8 cellular contexts compared by ENCODE assay signal in the genomic region with DNA sequence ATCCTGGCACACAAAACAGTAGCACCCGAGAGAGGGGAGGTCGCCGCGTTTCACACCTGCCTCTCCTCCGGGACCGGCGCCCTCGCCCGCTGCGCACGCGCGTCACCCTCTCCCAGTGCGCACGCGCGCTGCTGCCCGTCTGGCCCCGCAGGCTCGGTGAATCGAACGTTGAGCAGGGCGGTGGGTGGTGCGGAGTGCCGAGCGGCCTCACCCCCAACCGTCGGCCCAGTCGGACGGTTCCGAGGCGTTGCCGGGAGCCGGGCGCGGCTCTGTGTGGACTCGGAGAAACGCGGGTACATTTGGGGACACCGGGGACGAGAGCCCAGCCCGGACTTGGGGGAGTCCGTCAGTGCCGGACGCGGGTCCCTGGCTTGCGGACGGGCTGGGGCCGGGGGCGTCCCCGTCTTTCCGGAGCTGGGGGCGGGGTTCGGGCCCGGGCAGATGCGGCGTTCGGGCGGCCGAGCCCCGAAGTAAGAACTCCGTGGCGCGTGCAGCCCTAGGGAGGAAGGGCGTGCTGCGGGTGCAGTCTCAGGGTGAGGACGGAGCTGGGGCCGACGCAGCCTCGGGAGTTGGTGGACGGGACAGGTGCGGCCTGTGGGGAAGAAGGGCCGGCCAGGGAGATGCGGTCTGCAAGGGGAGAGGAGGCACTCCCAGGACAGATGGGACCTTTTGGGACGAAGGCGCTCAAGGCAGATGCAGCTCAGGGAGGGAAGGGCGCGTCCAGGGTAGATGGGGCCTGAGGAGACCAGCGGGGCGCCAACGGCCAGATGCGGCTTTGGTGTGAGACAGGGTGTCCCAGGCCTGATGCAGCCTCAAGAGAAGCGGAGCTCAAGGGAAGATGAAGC. TPM values are rescaled to one million over a fixed set of nuclear protein-coding genes. Genes with fewer than 3 reads are reported as not detected.
DNase-seq lines count a peak whose midpoint lies in the region; ATAC-seq and TF ChIP-seq lines count a peak whose summit lies in the region.

A gene with protein sequence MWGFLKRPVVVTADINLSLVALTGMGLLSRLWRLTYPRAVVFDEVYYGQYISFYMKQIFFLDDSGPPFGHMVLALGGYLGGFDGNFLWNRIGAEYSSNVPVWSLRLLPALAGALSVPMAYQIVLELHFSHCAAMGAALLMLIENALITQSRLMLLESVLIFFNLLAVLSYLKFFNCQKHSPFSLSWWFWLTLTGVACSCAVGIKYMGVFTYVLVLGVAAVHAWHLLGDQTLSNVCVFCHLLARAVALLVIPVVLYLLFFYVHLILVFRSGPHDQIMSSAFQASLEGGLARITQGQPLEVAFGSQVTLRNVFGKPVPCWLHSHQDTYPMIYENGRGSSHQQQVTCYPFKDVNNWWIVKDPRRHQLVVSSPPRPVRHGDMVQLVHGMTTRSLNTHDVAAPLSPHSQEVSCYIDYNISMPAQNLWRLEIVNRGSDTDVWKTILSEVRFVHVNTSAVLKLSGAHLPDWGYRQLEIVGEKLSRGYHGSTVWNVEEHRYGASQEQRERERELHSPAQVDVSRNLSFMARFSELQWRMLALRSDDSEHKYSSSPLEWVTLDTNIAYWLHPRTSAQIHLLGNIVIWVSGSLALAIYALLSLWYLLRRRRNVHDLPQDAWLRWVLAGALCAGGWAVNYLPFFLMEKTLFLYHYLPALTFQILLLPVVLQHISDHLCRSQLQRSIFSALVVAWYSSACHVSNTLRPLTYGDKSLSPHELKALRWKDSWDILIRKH (plus strand): TSS at position 138 of the 845 bp plus-strand sequence. CDS start 1,301 bp downstream, outside the sequence.

- ATAC-seq in HG03095 (IDR thresholded peaks at IDR 0.05; ENCODE audit: unreplicated experiment) (peak; percentile 60), activated B cell treated with CpG ODN at 0.5 μM for 24 hours (ENCODE audit: low read depth) (peak; percentile 87)

- no peak for TF ChIP-seq CTCF in activated B cell treated with CpG ODN at 0.5 μM for 24 hours (IDR thresholded peaks at IDR 0.05)
- no peak for TF ChIP-seq CTCF in cardiac fibroblast (IDR thresholded peaks at IDR 0.05; ENCODE audit: low read depth, low read length)

- H3K4me1 Mint-ChIP-seq in activated B cell treated with CpG ODN at 0.5 μM for 24 hours, result peaks cover 25% of the 10 kb centered on the region
- H3K4me1 Mint-ChIP-seq in immature natural killer cell, result peaks cover 40 to 50% of the 10 kb centered on the region in 2 donors

- intact Hi-C loops in activated B cell treated with CpG ODN at 0.5 μM for 24 hours (cut with micrococcal nuclease), result loop anchor here (2.0 kb wide), 3 partner anchors 28 to 244 kb away; partner anchors contain the start of gene UCK1

- H3K27ac Mint-ChIP-seq in activated B cell treated with CpG ODN at 0.5 μM for 24 hours (peak within 1 kb of the TSS; percentile 72), immature natural killer cell (peak within 1 kb of the TSS; percentile 73 to 84 (median 80))

- H3K4me3 Mint-ChIP-seq in activated B cell treated with CpG ODN at 0.5 μM for 24 hours (peak within 1 kb of the TSS; percentile 90), immature natural killer cell (peak within 1 kb of the TSS; percentile 88 to 93 (median 92))

- H3K27me3 Mint-ChIP-seq in activated B cell treated with CpG ODN at 0.5 μM for 24 hours (no peaks in the 10 kb centered on the region), immature natural killer cell (ENCODE audit: low read depth in 3 of 3) (peaks cover 10 to 28% (median 14%) of the 10 kb centered on the region in 3 donors)

- H3K9me3 Mint-ChIP-seq in activated B cell treated with CpG ODN at 0.5 μM for 24 hours, result no peaks in the 10 kb centered on the region
- no peaks in the 10 kb centered on the region for H3K9me3 Mint-ChIP-seq in immature natural killer cell

- H3K4me3 ChIP-seq in cardiac fibroblast (replicated peaks in 1 of 2; ENCODE audit: low read depth in 2 of 2, low read length in 2 of 2), result peak within 1 kb of the TSS; percentile 82 to 88

- DNase-seq in SIG-M5 treated with dmso at 0.1 percent for 504 hours (lab: John Stamatoyannopoulos, UW; ENCODE audit: unreplicated experiment) (peak; percentile 73), SIG-M5 (lab: John Stamatoyannopoulos, UW) (no peak), NCI-H2171 (lab: John Stamatoyannopoulos, UW) (peak; percentile 95), activated B cell treated with CpG ODN at 0.5 μM for 24 hours (peak; percentile 89), cardiac fibroblast (ENCODE audit: low read depth in 2 of 2) (peak; percentile 78 to 86), immature natural killer cell (peak; percentile 88 to 91 (median 89)), smooth muscle cell of the brain vasculature (ENCODE audit: low read depth, low spot score) (peak; percentile 39)

- H3K36me3 Mint-ChIP-seq in activated B cell treated with CpG ODN at 0.5 μM for 24 hours (ENCODE audit: low read depth) (peaks cover 28% of the 10 kb centered on the region), immature natural killer cell (peaks cover 0 to 14% (median 4%) of the 10 kb centered on the region in 3 donors)

- CTCF ChIA-PET in activated B cell treated with CpG ODN at 0.5 μM for 24 hours (lab: Charles Lee), result no interaction called here

- POLR2A ChIA-PET in activated B cell treated with CpG ODN at 0.5 μM for 24 hours (lab: Charles Lee), result interaction anchor here (0.5 to 2.0 kb wide), 6 partner anchors 63 to 378 kb away, joined by 3 to 14 read pairs (median 8); partner anchors contain the start of gene NUP214

RNA-seq across cellular contexts. Expression of the gene that starts here (rescaled TPM):
- total RNA-seq in activated B cell treated with CpG ODN at 0.5 μM for 24 hours, result 24.9 and 29.8 TPM in 2 replicates
- polyA plus RNA-seq in immature natural killer cell, result 10 to 100 TPM in 1 of 3 donors, 1 to 10 TPM in 2; 4.8 to 10.4 (median 8.0) TPM
